In the genomic region with DNA sequence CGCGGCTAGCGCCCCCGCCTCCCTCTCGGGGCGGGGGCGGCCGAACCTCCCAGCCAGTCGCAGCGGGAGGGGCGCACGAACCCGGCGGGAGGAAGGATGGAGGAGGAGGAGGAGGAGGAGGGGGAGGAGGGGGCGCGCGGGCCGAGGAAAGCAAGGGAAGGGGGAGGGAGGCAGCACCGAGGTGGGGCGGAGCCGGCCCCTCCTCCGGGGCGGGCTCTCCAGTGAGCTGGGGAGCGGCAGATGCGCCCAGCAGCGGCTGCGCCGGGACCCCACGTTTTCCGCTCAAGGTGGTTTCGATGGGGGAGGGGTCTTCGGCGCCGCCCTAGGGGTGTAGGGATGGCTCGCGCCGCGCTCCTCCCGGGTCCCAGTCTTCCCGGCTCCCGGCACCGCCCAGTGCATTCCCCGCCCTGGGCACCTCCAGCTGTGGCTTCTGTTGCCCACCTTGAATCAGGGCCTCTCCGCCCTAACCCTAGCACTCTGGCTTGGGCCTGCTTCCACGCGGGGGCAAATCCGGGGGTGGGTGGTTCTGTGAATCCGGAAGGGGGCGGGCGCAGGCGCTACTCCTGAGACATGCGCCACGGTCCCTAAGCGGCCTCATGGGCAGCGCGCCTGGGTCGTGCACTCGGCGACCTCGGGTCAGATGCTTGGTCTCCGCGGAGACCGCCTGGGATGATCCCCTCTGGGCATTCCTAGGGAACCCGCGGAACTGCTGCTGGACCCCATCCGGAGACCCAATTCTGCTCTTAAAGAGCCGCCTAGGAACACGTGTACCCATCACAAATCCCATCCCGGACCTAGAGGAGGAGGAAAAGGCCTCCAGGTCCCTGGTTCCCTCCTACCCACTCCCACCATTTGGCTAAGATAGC, we compare ENCODE assay signal across 8 cellular contexts. TPM values are rescaled to one million over a fixed set of nuclear protein-coding genes. Genes with fewer than 3 reads are reported as not detected.
A peak's percentile ranks its signal among the peaks of the same experiment; 100 is the strongest.
DNase-seq lines count a peak whose midpoint lies in the region; ATAC-seq and TF ChIP-seq lines count a peak whose summit lies in the region.

TSS of gene FBXO41 (minus strand) at position 183 of the 866 bp plus-strand sequence. CDS start 14,848 bp downstream, outside the sequence.

- TF ChIP-seq EP300 in transverse colon (IDR thresholded peaks at IDR 0.05; ENCODE audit: low read depth) = no peak

- in situ Hi-C loops in transverse colon (cut with MboI; ENCODE audit: low pct_ligation_motif_present in 1 of 4, low pct_unique_long_range_greater_than_20kb in 1 of 4, low sequenced_read_pairs in 3 of 4) = no loop called here

- H3K79me2 ChIP-seq in OCI-LY3 (ENCODE audit: low read length) (peaks cover 48% of the 10 kb centered on the region), osteoblast (ENCODE audit: insufficient read depth, low read length) (no peaks in the 10 kb centered on the region)

- peak within 1 kb of the TSS; percentile 81 to 99 (median 92) for H3K4me2 ChIP-seq in BLaER1 treated with 17β-estradiol and CSF1 and Interleukin-3, amounts not matched to agents 10 nM and 100 nM
- H3K4me2 ChIP-seq in OCI-LY3 (ENCODE audit: low read length) (peak within 1 kb of the TSS; percentile 100), osteoblast (ENCODE audit: insufficient read depth, low read length) (peak within 1 kb of the TSS; percentile 74)

- H3K4me1 ChIP-seq in BLaER1 treated with 17β-estradiol and CSF1 and Interleukin-3, amounts not matched to agents 10 nM and 100 nM = peaks cover 35 to 61% (median 47%) of the 10 kb centered on the region in 10 experiments
- peaks cover 31% of the 10 kb centered on the region for H3K4me1 ChIP-seq in OCI-LY3 (ENCODE audit: low read length)
- H3K4me1 ChIP-seq in osteoblast (ENCODE audit: insufficient read depth, low read length) = peaks cover 3% of the 10 kb centered on the region
- H3K4me1 ChIP-seq in transverse colon = peaks cover 0 to 20% (median 14%) of the 10 kb centered on the region in 4 donors

- peaks cover 12 to 30% (median 22%) of the 10 kb centered on the region in 11 experiments; a peak in 21 of 22 replicates for H3K36me3 ChIP-seq in BLaER1 treated with 17β-estradiol and CSF1 and Interleukin-3, amounts not matched to agents 10 nM and 100 nM
- peaks cover 18% of the 10 kb centered on the region for H3K36me3 ChIP-seq in OCI-LY3 (replicated peaks; ENCODE audit: low read depth, low read length)
- no peaks in the 10 kb centered on the region for H3K36me3 ChIP-seq in osteoblast (ENCODE audit: insufficient read depth, low read length)
- no peaks in the 10 kb centered on the region for H3K36me3 ChIP-seq in transverse colon

- 0% methylated on average over 5 of the region's 69 CpGs; no CpG with 5 or more reads in 1 of the 2 donors for WGBS in transverse colon (ENCODE audit: low coverage in 1 of 2), 2 donors

- H3K9me3 ChIP-seq in BLaER1 treated with 17β-estradiol and CSF1 and Interleukin-3, amounts not matched to agents 10 nM and 100 nM (replicated peaks in 1 of 11) = no peaks in the 10 kb centered on the region
- H3K9me3 ChIP-seq in OCI-LY3 (ENCODE audit: insufficient read depth, low read length) = no peaks in the 10 kb centered on the region
- H3K9me3 ChIP-seq in osteoblast (ENCODE audit: low read depth, low read length) = no peaks in the 10 kb centered on the region
- H3K9me3 ChIP-seq in transverse colon = no peaks in the 10 kb centered on the region

- H3K4me3 ChIP-seq in BLaER1 treated with 17β-estradiol and CSF1 and Interleukin-3, amounts not matched to agents 10 nM and 100 nM = peak within 1 kb of the TSS; percentile 84 to 93 (median 89)
- H3K4me3 ChIP-seq in OCI-LY3 (ENCODE audit: low read length) (peak within 1 kb of the TSS; percentile 79), fibroblast of mammary gland (ENCODE audit: control insufficient read depth, low read depth, low read length) (peak within 1 kb of the TSS; percentile 61), osteoblast (ENCODE audit: insufficient read depth, low read length) (peak within 1 kb of the TSS; percentile 67), transverse colon (peak within 1 kb of the TSS; percentile 36 to 79 (median 47))

- peaks cover 35 to 42% (median 40%) of the 10 kb centered on the region in 11 experiments; a peak in 20 of 22 replicates for H4K20me1 ChIP-seq in BLaER1 treated with 17β-estradiol and CSF1 and Interleukin-3, amounts not matched to agents 10 nM and 100 nM
- H4K20me1 ChIP-seq in OCI-LY3 (ENCODE audit: insufficient read depth, low read length) (peaks cover 35% of the 10 kb centered on the region), osteoblast (ENCODE audit: insufficient read depth, low read length) (no peaks in the 10 kb centered on the region)

- H3K9ac ChIP-seq in BLaER1 treated with 17β-estradiol and CSF1 and Interleukin-3, amounts not matched to agents 10 nM and 100 nM = peak within 1 kb of the TSS; percentile 88 to 98 (median 94)
- H3K9ac ChIP-seq in OCI-LY3 (ENCODE audit: low read length) = peak within 1 kb of the TSS; percentile 100

- DNase-seq in activated T-cell treated with anti-CD3 and anti-CD28 coated beads for 48 hours (ENCODE audit: low read depth) (peak; percentile 74), fibroblast of mammary gland (ENCODE audit: low read depth) (no peak), osteoblast (ENCODE audit: insufficient read length, low spot score, missing footprints) (peak; percentile 90), transverse colon (peak; percentile 57)

- no peaks in the 10 kb centered on the region for H3K27me3 ChIP-seq in BLaER1 treated with 17β-estradiol and CSF1 and Interleukin-3, amounts not matched to agents 10 nM and 100 nM
- no peaks in the 10 kb centered on the region for H3K27me3 ChIP-seq in OCI-LY3 (ENCODE audit: low read depth, low read length)
- peaks cover 34% of the 10 kb centered on the region for H3K27me3 ChIP-seq in osteoblast (ENCODE audit: insufficient read depth, low read length)
- peaks cover 14% of the 10 kb centered on the region for H3K27me3 ChIP-seq in transverse colon

- H3K27ac ChIP-seq in BLaER1 treated with 17β-estradiol and CSF1 and Interleukin-3, amounts not matched to agents 10 nM and 100 nM = peak within 1 kb of the TSS; percentile 70 to 99 (median 96)
- peak within 1 kb of the TSS; percentile 98 for H3K27ac ChIP-seq in OCI-LY3 (ENCODE audit: low read length)
- no peak within 1 kb of the TSS for H3K27ac ChIP-seq in osteoblast (ENCODE audit: low read depth, low read length)
- H3K27ac ChIP-seq in transverse colon = peak within 1 kb of the TSS; percentile 4 to 24 (median 20)

- TF ChIP-seq POLR2A in transverse colon (IDR thresholded peaks at IDR 0.05) = no peak

- ATAC-seq in GM19035 (IDR thresholded peaks at IDR 0.05; ENCODE audit: unreplicated experiment) (peak; percentile 75), HG03175 (IDR thresholded peaks at IDR 0.05; ENCODE audit: unreplicated experiment) (peak; percentile 69)

- intact Hi-C loops in transverse colon (cut with DNase I; ENCODE audit: low total_unique reads) = no loop called here

- H2AFZ ChIP-seq in OCI-LY3 (ENCODE audit: low read depth, low read length) = 0 out of 2 replicates have a peak within 1 kb of the TSS, but pooled peaks have one; percentile 37
- peak within 1 kb of the TSS; percentile 47 for H2AFZ ChIP-seq in osteoblast (ENCODE audit: low read length)

- TF ChIP-seq CTCF in OCI-LY3 (IDR thresholded peaks at IDR 0.05; ENCODE audit: low read depth, low read length) (no peak), fibroblast of mammary gland (conservative IDR thresholded peaks at IDR 0.05; ENCODE audit: control insufficient read depth, insufficient read depth, low read depth, low read length) (no peak), osteoblast (IDR thresholded peaks at IDR 0.05; ENCODE audit: extremely low read depth, low read depth, low read length) (no peak), transverse colon (IDR thresholded peaks at IDR 0.05) (no peak)

RNA-seq across cellular contexts. Expression of gene FBXO41, which starts in this region (rescaled TPM):
- total RNA-seq in osteoblast (0.29 and 0.36 TPM in 2 replicates), transverse colon (1 to 10 TPM; 1.4 to 10.0 (median 5.7) TPM)

Comparison
In these comparisons a context has a peak if more than half of its experiments do, and no peak if none do; other contexts are left out.
1. Peak in DNase-seq, H3K4me3 ChIP-seq and H3K4me2 ChIP-seq in osteoblast; RNA of the gene not detected or under 1 TPM.